8 cellular contexts compared by ENCODE assay signal in genomic region chr9:124770359-124771020, GRCh38.
DNase-seq lines count a peak whose midpoint lies in the region; ATAC-seq and TF ChIP-seq lines count a peak whose summit lies in the region.

No MANE protein-coding gene starts in this region.

- no peaks in the 10 kb centered on the region for H3K36me3 Mint-ChIP-seq in activated naive CD8-positive, alpha-beta T cell treated with anti-CD3 and anti-CD28 coated beads, Interleukin-2, amount 50 U/mL, for 24 hours (ENCODE audit: low read depth)
- H3K36me3 Mint-ChIP-seq in stimulated activated effector memory CD8-positive, alpha-beta T cell treated with anti-CD3 and anti-CD28 coated beads, Interleukin-12 subunit alpha, Interleukin-12 subunit beta, amount 100 ng/mL, for 72 hours = no peaks in the 10 kb centered on the region

- H3K4me3 Mint-ChIP-seq in activated naive CD8-positive, alpha-beta T cell treated with anti-CD3 and anti-CD28 coated beads, Interleukin-2, amount 50 U/mL, for 24 hours = peak overlapping the region; percentile 86
- H3K4me3 Mint-ChIP-seq in stimulated activated effector memory CD8-positive, alpha-beta T cell treated with anti-CD3 and anti-CD28 coated beads, Interleukin-12 subunit alpha, Interleukin-12 subunit beta, amount 100 ng/mL, for 72 hours = peak overlapping the region; percentile 91

- H3K27me3 Mint-ChIP-seq in activated naive CD8-positive, alpha-beta T cell treated with anti-CD3 and anti-CD28 coated beads, Interleukin-2, amount 50 U/mL, for 24 hours = peaks cover 66% of the 10 kb centered on the region

- no peaks in the 10 kb centered on the region for H3K9me3 Mint-ChIP-seq in activated naive CD8-positive, alpha-beta T cell treated with anti-CD3 and anti-CD28 coated beads, Interleukin-2, amount 50 U/mL, for 24 hours
- H3K9me3 Mint-ChIP-seq in stimulated activated effector memory CD8-positive, alpha-beta T cell treated with anti-CD3 and anti-CD28 coated beads, Interleukin-12 subunit alpha, Interleukin-12 subunit beta, amount 100 ng/mL, for 72 hours = no peaks in the 10 kb centered on the region

- peaks cover 36% of the 10 kb centered on the region for H3K4me1 Mint-ChIP-seq in activated naive CD8-positive, alpha-beta T cell treated with anti-CD3 and anti-CD28 coated beads, Interleukin-2, amount 50 U/mL, for 24 hours
- H3K4me1 Mint-ChIP-seq in stimulated activated effector memory CD8-positive, alpha-beta T cell treated with anti-CD3 and anti-CD28 coated beads, Interleukin-12 subunit alpha, Interleukin-12 subunit beta, amount 100 ng/mL, for 72 hours = peaks cover 45% of the 10 kb centered on the region

- TF ChIP-seq CTCF in LNCaP clone FGC (IDR thresholded peaks at IDR 0.05; ENCODE audit: control insufficient read depth, extremely low read depth, insufficient read depth) = no peak

- no peak overlapping the region for H3K27ac Mint-ChIP-seq in activated naive CD8-positive, alpha-beta T cell treated with anti-CD3 and anti-CD28 coated beads, Interleukin-2, amount 50 U/mL, for 24 hours
- H3K27ac Mint-ChIP-seq in stimulated activated effector memory CD8-positive, alpha-beta T cell treated with anti-CD3 and anti-CD28 coated beads, Interleukin-12 subunit alpha, Interleukin-12 subunit beta, amount 100 ng/mL, for 72 hours = peak overlapping the region; percentile 50

- DNase-seq in NCI-H1417 (lab: John Stamatoyannopoulos, UW) (peak in 2 of 3 experiments; percentile 76 to 77), NCI-H1417 treated with DMSO at 0.1 percent for 48 hours (lab: John Stamatoyannopoulos, UW) (no peak), LNCaP clone FGC (ENCODE audit: low read depth) (no peak), iPS-NIHi11 (ENCODE audit: low spot score) (peak; percentile 79), inferior parietal cortex (ENCODE audit: extremely low spot score) (no peak)
- DNase-seq in activated naive CD8-positive, alpha-beta T cell treated with anti-CD3 and anti-CD28 coated beads, Interleukin-2, amount 50 U/mL, for 24 hours = peak; percentile 23
- DNase-seq in stimulated activated effector memory CD8-positive, alpha-beta T cell treated with anti-CD3 and anti-CD28 coated beads, Interleukin-12 subunit alpha, Interleukin-12 subunit beta, amount 100 ng/mL, for 72 hours (ENCODE audit: low spot score in 2 of 2) = no peak

- no peak for ATAC-seq in activated naive CD8-positive, alpha-beta T cell treated with anti-CD3 and anti-CD28 coated beads, Interleukin-2, amount 50 U/mL, for 24 hours
- ATAC-seq in stimulated activated effector memory CD8-positive, alpha-beta T cell treated with anti-CD3 and anti-CD28 coated beads, Interleukin-12 subunit alpha, Interleukin-12 subunit beta, amount 100 ng/mL, for 72 hours = no peak
- ATAC-seq in HG02840 (IDR thresholded peaks at IDR 0.05; ENCODE audit: low FRiP score, unreplicated experiment) = no peak

- peak overlapping the region; percentile 79 for H3K4me3 ChIP-seq in LNCaP clone FGC (ENCODE audit: low read depth, low read length)

Comparison
In these comparisons a context has a peak if more than half of its experiments do, and no peak if none do; other contexts are left out.
1. DNase-seq: peak in NCI-H1417 (2 of 3), activated naive CD8-positive, alpha-beta T cell treated with anti-CD3 and anti-CD28 coated beads, Interleukin-2, amount 50 U/mL, for 24 hours (single experiment) and iPS-NIHi11 (single experiment); none in NCI-H1417 treated with DMSO at 0.1 percent for 48 hours (single experiment), LNCaP clone FGC (single experiment), stimulated activated effector memory CD8-positive, alpha-beta T cell treated with anti-CD3 and anti-CD28 coated beads, Interleukin-12 subunit alpha, Interleukin-12 subunit beta, amount 100 ng/mL, for 72 hours (0 of 2) and inferior parietal cortex (single experiment).